14 cellular contexts compared by ENCODE assay signal in genomic region chr16:69820926-69821541, GRCh38. TPM values are rescaled to one million over a fixed set of nuclear protein-coding genes. Genes with fewer than 3 reads are reported as not detected.
A peak's percentile ranks its signal among the peaks of the same experiment; 100 is the strongest.
DNase-seq lines count a peak whose midpoint lies in the region; ATAC-seq and TF ChIP-seq lines count a peak whose summit lies in the region.
"Had no signal": no experiment of that assay in that cellular context is flagged by ENCODE, and none has a peak within 500 bp of the region (broad histone marks: within the 10 kb centered on the region; RNA-seq: fewer than 3 reads in every experiment).

No MANE protein-coding gene starts in this region.

- DNase-seq in NCI-H2107 treated with DMSO at 0.1 percent for 48 hours (lab: John Stamatoyannopoulos, UW; ENCODE audit: unreplicated experiment) (peak; percentile 87), NCI-H2107 (lab: John Stamatoyannopoulos, UW) (no peak), midbrain (lab: John Stamatoyannopoulos, UW) (peak; percentile 30), tibial artery (peak; percentile 68 to 91)
- DNase-seq in effector memory CD4-positive, alpha-beta T cell, result no peak
- no peak for DNase-seq in naive thymus-derived CD8-positive, alpha-beta T cell
- DNase-seq: activated CD4-positive, alpha-beta T cell treated with anti-CD3 and anti-CD28 coated beads for 1 hour; activated naive CD4-positive, alpha-beta T cell treated with anti-CD3 and anti-CD28 coated beads, Interleukin-2, amount 50 U/mL, for 16 hours; erythroblast; NCI-H2029 treated with DMSO at 0.1 percent for 48 hours; SHP77 treated with DMSO at 0.1 percent for 48 hours had no signal

- H3K27ac ChIP-seq in cingulate gyrus (ENCODE audit: low read depth, low read length), result peak overlapping the region; percentile 80
- peak overlapping the region; percentile 49 to 72 for H3K27ac ChIP-seq in tibial artery
- no peak overlapping the region for H3K27ac ChIP-seq in effector memory CD4-positive, alpha-beta T cell (ENCODE audit: insufficient read depth, low read length, poor library complexity, severe bottlenecking)
- H3K27ac ChIP-seq: 22Rv1 had no signal

- H3K4me3 Mint-ChIP-seq in naive thymus-derived CD8-positive, alpha-beta T cell, result no peak overlapping the region

- no peak for TF ChIP-seq CTCF in tibial artery (IDR thresholded peaks at IDR 0.05)

- no peaks in the 10 kb centered on the region for H3K27me3 ChIP-seq in tibial artery
- no peaks in the 10 kb centered on the region for H3K27me3 ChIP-seq in effector memory CD4-positive, alpha-beta T cell (replicated peaks; ENCODE audit: control insufficient read depth, insufficient read depth, low read length, poor library complexity, severe bottlenecking)

- H3K9me3 ChIP-seq in tibial artery, result no peaks in the 10 kb centered on the region
- no peaks in the 10 kb centered on the region for H3K9me3 ChIP-seq in effector memory CD4-positive, alpha-beta T cell (ENCODE audit: control insufficient read depth, low read length)

- peaks cover 0 to 5% (median 0%) of the 10 kb centered on the region in 9 donors for H3K9me3 Mint-ChIP-seq in naive thymus-derived CD8-positive, alpha-beta T cell

- peaks cover 9 to 62% (median 30%) of the 10 kb centered on the region in 3 donors for H3K36me3 Mint-ChIP-seq in naive thymus-derived CD8-positive, alpha-beta T cell

- peaks cover 0 to 15% (median 1%) of the 10 kb centered on the region in 4 donors for H3K4me1 ChIP-seq in tibial artery
- no peaks in the 10 kb centered on the region for H3K4me1 ChIP-seq in effector memory CD4-positive, alpha-beta T cell (ENCODE audit: control insufficient read depth, insufficient read depth, low read length, poor library complexity, severe bottlenecking)

- peaks cover 0 to 15% (median 6%) of the 10 kb centered on the region in 4 donors for H3K4me1 Mint-ChIP-seq in naive thymus-derived CD8-positive, alpha-beta T cell

- peak overlapping the region in 1 of 10 donors; percentile 40 for H3K27ac Mint-ChIP-seq in naive thymus-derived CD8-positive, alpha-beta T cell

- H3K36me3 ChIP-seq in tibial artery, result peaks cover 0 to 14% (median 0%) of the 10 kb centered on the region in 3 donors
- peaks cover 11% of the 10 kb centered on the region for H3K36me3 ChIP-seq in effector memory CD4-positive, alpha-beta T cell (ENCODE audit: control insufficient read depth, insufficient read depth, low read length)

- no peaks in the 10 kb centered on the region for H3K27me3 Mint-ChIP-seq in naive thymus-derived CD8-positive, alpha-beta T cell

- H3K4me3 ChIP-seq in tibial artery, result peak overlapping the region; percentile 28 to 38
- no peak overlapping the region for H3K4me3 ChIP-seq in effector memory CD4-positive, alpha-beta T cell (ENCODE audit: insufficient read depth, low read depth, low read length, poor library complexity, severe bottlenecking)

- POLR2A ChIA-PET in naive thymus-derived CD8-positive, alpha-beta T cell (lab: Charles Lee), result no interaction called here

- intact Hi-C loops in tibial artery (cut with DNase I; ENCODE audit: low total_unique reads), result no loop called here

- ATAC-seq in HG03139 (IDR thresholded peaks at IDR 0.05; ENCODE audit: unreplicated experiment), result no peak
- ATAC-seq in naive thymus-derived CD8-positive, alpha-beta T cell, result no peak

RNA-seq across cellular contexts. Expression of gene WWP2, which starts 58.9 kb away (rescaled TPM):
- 10 to 100 TPM; 56.1 to 63.3 TPM for total RNA-seq in naive thymus-derived CD8-positive, alpha-beta T cell
- 10 to 100 TPM; 27.0 to 39.5 (median 31.3) TPM for polyA plus RNA-seq in naive thymus-derived CD8-positive, alpha-beta T cell

Comparison
In these comparisons a context has a peak if more than half of its experiments do, and no peak if none do; other contexts are left out.
1. DNase-seq: peak in NCI-H2107 treated with DMSO at 0.1 percent for 48 hours (single experiment), midbrain (single experiment) and tibial artery (2 of 2); none in NCI-H2107 (single experiment), effector memory CD4-positive, alpha-beta T cell (0 of 3) and naive thymus-derived CD8-positive, alpha-beta T cell (0 of 10).